1 cellular context compared by ENCODE assay signal in the genomic region with DNA sequence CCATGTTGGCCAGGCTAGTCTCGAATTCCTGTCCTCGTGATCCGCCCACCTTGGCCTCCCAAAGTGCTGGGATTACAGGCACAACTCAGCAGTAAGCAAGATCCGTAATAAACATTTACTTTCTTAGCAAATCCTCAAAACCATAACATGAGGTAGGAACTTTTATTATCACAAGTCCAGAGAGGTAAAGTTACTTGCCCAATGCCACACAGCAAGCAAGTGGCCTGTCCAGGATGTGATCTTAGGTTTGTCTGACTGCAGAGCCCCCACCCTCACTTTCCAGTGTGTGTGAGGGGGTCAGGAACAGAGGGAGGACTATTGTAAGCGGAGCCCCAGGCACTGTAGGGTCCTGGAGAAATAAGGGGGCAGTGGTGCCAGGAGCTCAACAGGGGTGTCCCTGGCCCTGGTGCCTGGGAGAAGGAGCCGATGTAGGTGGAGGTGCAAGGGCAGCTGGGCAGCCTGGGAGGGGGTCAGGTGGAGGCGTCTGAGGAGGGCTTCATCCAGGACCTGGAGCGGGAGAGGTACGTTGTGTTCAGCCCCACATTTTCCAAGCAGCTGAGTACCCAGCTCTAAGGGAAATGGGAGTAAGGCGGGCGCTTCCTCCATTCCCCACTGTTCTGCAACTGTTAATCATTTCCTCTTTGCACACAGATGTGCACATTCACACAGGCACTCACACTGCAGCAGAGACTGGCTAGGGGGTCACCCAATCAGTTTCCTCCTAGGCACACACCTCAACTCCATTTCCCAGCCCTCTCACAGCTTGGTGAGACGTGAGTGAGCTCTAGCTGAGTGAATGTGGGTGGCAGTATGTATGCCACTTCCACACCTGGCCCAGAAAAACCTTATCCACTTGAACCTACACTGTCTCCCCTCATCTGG.
TF ChIP-seq lines count a peak whose summit lies in the region.

No MANE protein-coding gene starts in this region.

TF ChIP-seq in IMR-90, 13 proteins besides CTCF, POLR2A, EP300 and RAD21:
- TF ChIP-seq, protein P1, sequence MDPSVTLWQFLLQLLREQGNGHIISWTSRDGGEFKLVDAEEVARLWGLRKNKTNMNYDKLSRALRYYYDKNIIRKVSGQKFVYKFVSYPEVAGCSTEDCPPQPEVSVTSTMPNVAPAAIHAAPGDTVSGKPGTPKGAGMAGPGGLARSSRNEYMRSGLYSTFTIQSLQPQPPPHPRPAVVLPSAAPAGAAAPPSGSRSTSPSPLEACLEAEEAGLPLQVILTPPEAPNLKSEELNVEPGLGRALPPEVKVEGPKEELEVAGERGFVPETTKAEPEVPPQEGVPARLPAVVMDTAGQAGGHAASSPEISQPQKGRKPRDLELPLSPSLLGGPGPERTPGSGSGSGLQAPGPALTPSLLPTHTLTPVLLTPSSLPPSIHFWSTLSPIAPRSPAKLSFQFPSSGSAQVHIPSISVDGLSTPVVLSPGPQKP (IDR thresholded peaks at IDR 0.05; ENCODE audit: borderline replicate concordance, low read depth, low read length) = no peak
- TF ChIP-seq RCOR1 (IDR thresholded peaks at IDR 0.05; ENCODE audit: insufficient replicate concordance, low read length) = no peak
- TF ChIP-seq NFE2L2 (IDR thresholded peaks at IDR 0.05; ENCODE audit: low read depth, low read length) = no peak
- TF ChIP-seq USF2 (IDR thresholded peaks at IDR 0.05; ENCODE audit: low read depth, low read length) = no peak
- no peak for TF ChIP-seq SMC3 (IDR thresholded peaks at IDR 0.05; ENCODE audit: low read depth, low read length)
- no peak for TF ChIP-seq CHD1 (IDR thresholded peaks at IDR 0.05; ENCODE audit: low read depth, low read length)
- TF ChIP-seq MAZ (IDR thresholded peaks at IDR 0.05; ENCODE audit: borderline replicate concordance, low read depth, low read length) = no peak
- TF ChIP-seq CEBPB (IDR thresholded peaks at IDR 0.05; ENCODE audit: low read depth, low read length) = no peak
- no peak for TF ChIP-seq FOS (IDR thresholded peaks at IDR 0.05; ENCODE audit: low read depth, low read length)
- TF ChIP-seq MAFK (IDR thresholded peaks at IDR 0.05; ENCODE audit: low read depth, low read length) = no peak
- TF ChIP-seq BHLHE40 (IDR thresholded peaks at IDR 0.05; ENCODE audit: low read depth, low read length) = no peak
- TF ChIP-seq MXI1 (IDR thresholded peaks at IDR 0.05; ENCODE audit: borderline replicate concordance, low read depth, low read length) = no peak
- no peak for TF ChIP-seq RFX5 (IDR thresholded peaks at IDR 0.05; ENCODE audit: low read depth, low read length)
